Comparison of ENCODE assay signal across 24 cellular contexts in genomic region chr1:192844360-192844759, GRCh38.
"Had no signal": no experiment of that assay in that cellular context is flagged by ENCODE, and none has a peak within 500 bp of the region (broad histone marks: within the 10 kb centered on the region; RNA-seq: fewer than 3 reads in every experiment).

No MANE protein-coding gene starts in this region.

- DNase-seq: natural killer cell; occipital lobe; ovary; posterior cingulate gyrus; psoas muscle; right cardiac atrium; right lobe of liver; sigmoid colon; small intestine; stimulated activated CD4-positive, alpha-beta T cell treated with anti-CD3 and anti-CD28 coated beads, Interleukin-15, amount 100 ng/mL, for 24 hours; stimulated activated CD4-positive, alpha-beta T cell treated with anti-CD3 and anti-CD28 coated beads, Interleukin-2, amount 100 ng/mL, for 24 hours; stimulated activated CD4-positive, alpha-beta T cell treated with anti-CD3 and anti-CD28 coated beads, Interleukin-2, amount 100 ng/mL, for 48 hours; stimulated activated CD4-positive, alpha-beta T cell treated with anti-CD3 and anti-CD28 coated beads, Interleukin-4, amount 100 ng/mL, for 24 hours; stimulated activated naive B cell treated with anti-CD40 and anti-IgM and Interleukin-4, amounts not matched to agents 10 μg/mL and 1 μg/mL and 100 μg/mL, for 72 hours; stimulated activated naive CD4-positive, alpha-beta T cell treated with Interleukin-2 at 50 U/mL for 16 hours; stomach; thyroid gland; trophoblast cell; upper lobe of left lung had no signal

- H3K4me3 ChIP-seq: neural progenitor cell, ovary, psoas muscle, right lobe of liver, sigmoid colon, stomach, thoracic aorta, thyroid gland, tibial nerve, upper lobe of left lung, vagina had no signal

- H3K27ac ChIP-seq: neural progenitor cell, ovary, parathyroid adenoma, psoas muscle, right lobe of liver, sigmoid colon, stomach, thoracic aorta, thyroid gland, tibial nerve, upper lobe of left lung, vagina had no signal

- H3K36me3 ChIP-seq: neural progenitor cell, ovary, right lobe of liver, sigmoid colon, stomach, thoracic aorta, thyroid gland, tibial nerve, upper lobe of left lung, vagina had no signal

- H3K27me3 ChIP-seq: neural progenitor cell, ovary, right lobe of liver, sigmoid colon, stomach, thyroid gland, tibial nerve, upper lobe of left lung, vagina had no signal

- H3K9me3 ChIP-seq: ovary, psoas muscle, right lobe of liver, sigmoid colon, stomach, thoracic aorta, thyroid gland, tibial nerve, upper lobe of left lung, vagina had no signal
